8 cellular contexts compared by ENCODE assay signal in genomic region chr12:109154485-109155438, GRCh38. TPM values are rescaled to one million over a fixed set of nuclear protein-coding genes. Genes with fewer than 3 reads are reported as not detected.
DNase-seq lines count a peak whose midpoint lies in the region; ATAC-seq and TF ChIP-seq lines count a peak whose summit lies in the region.

No MANE protein-coding gene starts in this region.

- intact Hi-C loops in right cardiac atrium (cut with DNase I) (loop anchor here in 2 of 4 donors (5.0 kb wide), 2 partner anchors 37 to 42 kb away; partner anchors contain the start of gene ACACB (in 1 of the 2)), upper lobe of right lung (cut with DNase I) (no loop called here)

- H3K4me3 ChIP-seq in HAP-1 (peak overlapping the region; percentile 57), NB4 (ENCODE audit: low read depth, low read length) (peak overlapping the region; percentile 72), right cardiac atrium (ENCODE audit: low read length) (peak overlapping the region; percentile 79), upper lobe of right lung (peak overlapping the region; percentile 81)

- peak overlapping the region; percentile 90 for H3K4me3 Mint-ChIP-seq in T-helper 17 cell
- H3K4me3 Mint-ChIP-seq in progenitor cell of endocrine pancreas (ENCODE audit: low read depth) = peak overlapping the region; percentile 89

- H3K36me3 Mint-ChIP-seq in T-helper 17 cell (ENCODE audit: low read depth) (no peaks in the 10 kb centered on the region), progenitor cell of endocrine pancreas (ENCODE audit: insufficient read depth) (no peaks in the 10 kb centered on the region)

- H3K27me3 Mint-ChIP-seq in T-helper 17 cell (peaks cover 6% of the 10 kb centered on the region), progenitor cell of endocrine pancreas (peaks cover 12% of the 10 kb centered on the region)

- ATAC-seq in T-helper 17 cell = peak; percentile 98
- ATAC-seq in right cardiac atrium = peak; percentile 97 to 98
- peak; percentile 98 for ATAC-seq in upper lobe of right lung

- H3K27ac Mint-ChIP-seq in T-helper 17 cell (peak overlapping the region; percentile 88), progenitor cell of endocrine pancreas (peak overlapping the region; percentile 94)

- H3K4me1 Mint-ChIP-seq in T-helper 17 cell (peaks cover 9% of the 10 kb centered on the region), progenitor cell of endocrine pancreas (ENCODE audit: low read depth) (peaks cover 12% of the 10 kb centered on the region)

- in situ Hi-C loops in HAP-1 (cut with MboI; ENCODE audit: low sequenced_read_pairs) = no loop called here

- WGBS in right cardiac atrium = 2% methylated on average over 61 of the region's 61 CpGs

- H3K9me3 Mint-ChIP-seq in progenitor cell of endocrine pancreas (ENCODE audit: low read depth) = no peaks in the 10 kb centered on the region

- H3K27me3 ChIP-seq in HAP-1 (ENCODE audit: low read depth) = no peaks in the 10 kb centered on the region
- H3K27me3 ChIP-seq in right cardiac atrium (ENCODE audit: control insufficient read depth, insufficient read depth) = no peaks in the 10 kb centered on the region
- H3K27me3 ChIP-seq in upper lobe of right lung = no peaks in the 10 kb centered on the region

- peak; percentile 72 for DNase-seq in EH (ENCODE audit: low read depth)
- peak; percentile 93 to 95 for DNase-seq in HAP-1 (ENCODE audit: low spot score in 2 of 2)
- peak; percentile 92 for DNase-seq in NB4 (ENCODE audit: low read depth)
- DNase-seq in T-helper 17 cell = peak; percentile 74 to 79 (median 78)
- DNase-seq in amygdala (lab: John Stamatoyannopoulos, UW) = peak in 54 of 56 donors; percentile 22 to 87 (median 67)
- peak; percentile 89 to 96 (median 95) for DNase-seq in right cardiac atrium
- peak; percentile 66 for DNase-seq in progenitor cell of endocrine pancreas (ENCODE audit: low spot score, unreplicated experiment)
- peak; percentile 93 for DNase-seq in upper lobe of right lung

- no peaks in the 10 kb centered on the region for H3K9me3 ChIP-seq in HAP-1
- H3K9me3 ChIP-seq in T-helper 17 cell (ENCODE audit: control insufficient read depth, low read length, poor library complexity, severe bottlenecking) = no peaks in the 10 kb centered on the region
- H3K9me3 ChIP-seq in right cardiac atrium (ENCODE audit: control insufficient read depth, low read length) = no peaks in the 10 kb centered on the region
- H3K9me3 ChIP-seq in upper lobe of right lung = no peaks in the 10 kb centered on the region

- TF ChIP-seq POLR2A in NB4 (IDR thresholded peaks at IDR 0.05; ENCODE audit: extremely low read depth, insufficient read length) = peak; percentile 68

- H3K36me3 ChIP-seq in HAP-1 (replicated peaks) (no peaks in the 10 kb centered on the region), upper lobe of right lung (no peaks in the 10 kb centered on the region)

- H3K27ac ChIP-seq in right cardiac atrium (ENCODE audit: low read length) = peak overlapping the region; percentile 87
- peak overlapping the region; percentile 85 for H3K27ac ChIP-seq in upper lobe of right lung

- H3K4me1 ChIP-seq in HAP-1 (peaks cover 9% of the 10 kb centered on the region), right cardiac atrium (ENCODE audit: control insufficient read depth, insufficient read depth, low read length) (peaks cover 14% of the 10 kb centered on the region), upper lobe of right lung (peaks cover 18% of the 10 kb centered on the region)

- no peak for TF ChIP-seq CTCF in NB4 (IDR thresholded peaks at IDR 0.05; ENCODE audit: low read depth, low read length)
- TF ChIP-seq CTCF in progenitor cell of endocrine pancreas (IDR thresholded peaks at IDR 0.05; ENCODE audit: unreplicated experiment) = no peak
- no peak for TF ChIP-seq CTCF in upper lobe of right lung (IDR thresholded peaks at IDR 0.05)

RNA-seq across cellular contexts. Expression of gene ACACB, which starts 38.4 kb away (rescaled TPM):
- total RNA-seq in T-helper 17 cell (10 to 100 TPM; 22.2 to 25.9 TPM), right cardiac atrium (100 to 1,000 TPM in 3 of 4 donors, 10 to 100 TPM in 1; 94.9 to 128 (median 116) TPM), progenitor cell of endocrine pancreas (38.1 and 47.3 TPM in 2 replicates), upper lobe of right lung (35.2 TPM)
- polyA plus RNA-seq in right cardiac atrium = 87.1 TPM

RNA-seq across cellular contexts. Expression of gene UNG, which starts 57.4 kb away (rescaled TPM):
- total RNA-seq in T-helper 17 cell (10 to 100 TPM; 10.2 to 11.1 TPM), right cardiac atrium (10 to 100 TPM; 10.3 to 16.6 (median 13.2) TPM), progenitor cell of endocrine pancreas (81.5 and 84.1 TPM in 2 replicates), upper lobe of right lung (18.2 TPM)
- polyA plus RNA-seq in right cardiac atrium = 10.3 TPM

Comparison
In these comparisons a context has a peak if more than half of its experiments do, and no peak if none do; other contexts are left out.
1. Peak in every context shown above with its lines: DNase-seq, ATAC-seq, H3K4me3 ChIP-seq and H3K27ac ChIP-seq.